Comparison of ENCODE assay signal across 15 cellular contexts in genomic region chr19:33199441-33200265, GRCh38. TPM values are rescaled to one million over a fixed set of nuclear protein-coding genes. Genes with fewer than 3 reads are reported as not detected.
"Had no signal": no experiment of that assay in that cellular context is flagged by ENCODE, and none has a peak within 500 bp of the region (broad histone marks: within the 10 kb centered on the region; RNA-seq: fewer than 3 reads in every experiment).

No MANE protein-coding gene starts in this region.

- DNase-seq: activated CD4-positive, alpha-beta T cell treated with anti-CD3 and anti-CD28 coated beads, Interleukin-2, amount 50 U/mL, for 48 hours; activated CD4-positive, CD25-positive, alpha-beta regulatory T cell treated with anti-CD3 and anti-CD28 coated beads, Interleukin-2, amount 50 U/mL, for 72 hours; activated effector memory CD4-positive, alpha-beta T cell treated with anti-CD3 and anti-CD28 coated beads, Interleukin-2, amount 50 U/mL, for 16 hours; activated T-cell treated with anti-CD3 and anti-CD28 coated beads, Interleukin-2, amount 50 U/mL, for 48 hours; adrenal gland; dorsolateral prefrontal cortex; mucosa of descending colon; naive thymus-derived CD4-positive, alpha-beta T cell; sigmoid colon; stimulated activated CD4-positive, alpha-beta T cell treated with anti-CD3 and anti-CD28 coated beads, Interleukin-1b, Interleukin-23, amount 100 ng/mL, for 48 hours had no signal

- ATAC-seq: mucosa of descending colon; naive thymus-derived CD4-positive, alpha-beta T cell had no signal

- H3K9ac ChIP-seq: parathyroid adenoma had no signal

- H2AFZ ChIP-seq: parathyroid adenoma had no signal

- H3K27me3 ChIP-seq: adrenal gland, cardiac muscle cell, sigmoid colon had no signal

- H3K27ac ChIP-seq: adrenal gland, cardiac muscle cell, dorsolateral prefrontal cortex, parathyroid adenoma, sigmoid colon, thoracic aorta had no signal

- H3K9me3 ChIP-seq: adrenal gland, mucosa of descending colon, sigmoid colon, thoracic aorta had no signal

- H3K4me3 ChIP-seq: adrenal gland, cardiac muscle cell, dorsolateral prefrontal cortex, mucosa of descending colon, sigmoid colon, thoracic aorta had no signal

- FAIRE-seq: islet of Langerhans had no signal

- H3K36me3 ChIP-seq: cardiac muscle cell had no signal

RNA-seq across cellular contexts. Expression of gene LRP3, which starts 5.5 kb away (rescaled TPM):
- polyA plus RNA-seq: naive thymus-derived CD4-positive, alpha-beta T cell had no signal

RNA-seq across cellular contexts. Expression of gene SLC7A10, which starts 26.0 kb away (rescaled TPM):
- total RNA-seq: cardiac muscle cell; lung microvascular endothelial cell; mucosa of descending colon; naive thymus-derived CD4-positive, alpha-beta T cell; thoracic aorta had no signal
- polyA plus RNA-seq: cardiac muscle cell; naive thymus-derived CD4-positive, alpha-beta T cell had no signal
